Comparison of ENCODE assay signal across 21 cellular contexts in genomic region chr5:154365823-154366222, GRCh38.
A peak's percentile ranks its signal among the peaks of the same experiment; 100 is the strongest.
DNase-seq lines count a peak whose midpoint lies in the region; ATAC-seq and TF ChIP-seq lines count a peak whose summit lies in the region.
"Had no signal": no experiment of that assay in that cellular context is flagged by ENCODE, and none has a peak within 500 bp of the region (broad histone marks: within the 10 kb centered on the region; RNA-seq: fewer than 3 reads in every experiment).

No MANE protein-coding gene starts in this region.

- H2AFZ ChIP-seq in mammary epithelial cell (ENCODE audit: low read depth, low read length) = peak overlapping the region; percentile 24

- no peaks in the 10 kb centered on the region for H3K9me3 ChIP-seq in mammary epithelial cell (replicated peaks; ENCODE audit: insufficient read depth, low read length)
- H3K9me3 ChIP-seq: gastroesophageal sphincter, prostate gland, upper lobe of right lung had no signal

- TF ChIP-seq CTCF in mammary epithelial cell (conservative IDR thresholded peaks at IDR 0.05 in 1 of 2, IDR thresholded peaks at IDR 0.05 in 1 of 2; ENCODE audit: extremely low read depth in 1 of 2, insufficient read depth in 1 of 2, low read depth in 1 of 2, low read length in 2 of 2) = no peak

- H3K4me1 ChIP-seq in mammary epithelial cell (ENCODE audit: insufficient read depth, low read length) = peaks cover 63% of the 10 kb centered on the region
- H3K4me1 ChIP-seq: prostate gland had no signal

- CTCF ChIA-PET in mammary epithelial cell (lab: Charles Lee; ENCODE audit: low non-redundant PET) = no interaction called here

- peak; percentile 59 for DNase-seq in EH (ENCODE audit: low read depth)
- peak; percentile 42 for DNase-seq in HT1080 (ENCODE audit: low read depth)
- DNase-seq in mammary epithelial cell = peak; percentile 63
- DNase-seq in lung microvascular endothelial cell (ENCODE audit: low read depth in 2 of 2) = peak; percentile 41 to 57
- no peak for DNase-seq in iPS-NIHi11 (ENCODE audit: low spot score)
- DNase-seq: activated CD4-positive, alpha-beta T cell treated with anti-CD3 and anti-CD28 coated beads, Interleukin-2, amount 10 ng/mL, durations not matched to agents 24 days and 14 days; activated CD8-positive, alpha-beta memory T cell treated with anti-CD3 and anti-CD28 coated beads, Interleukin-2, amount 50 U/mL, for 48 hours; activated naive CD4-positive, alpha-beta T cell treated with anti-CD3 and anti-CD28 coated beads for 36 hours; CD4-positive, CD25-positive, alpha-beta regulatory T cell; naive B cell; NCI-H1694; NCI-H524; stimulated activated naive CD8-positive, alpha-beta T cell treated with anti-CD3 and anti-CD28 coated beads, Interleukin-15, Interleukin-2, amounts not matched to agents 100 U/mL and 50 U/mL, for 24 hours; upper lobe of right lung had no signal

- H3K36me3 ChIP-seq in mammary epithelial cell (ENCODE audit: insufficient read depth, low read length) = no peaks in the 10 kb centered on the region
- H3K36me3 ChIP-seq: cardiac muscle cell, gastroesophageal sphincter, prostate gland had no signal

- intact Hi-C loops in mammary epithelial cell (cut with micrococcal nuclease) = no loop called here

- no peaks in the 10 kb centered on the region for H3K79me2 ChIP-seq in mammary epithelial cell (ENCODE audit: insufficient read depth, low read length)

- H3K4me2 ChIP-seq in mammary epithelial cell (ENCODE audit: insufficient read depth, low read depth, low read length) = peak overlapping the region; percentile 50

- H3K9ac ChIP-seq in mammary epithelial cell (ENCODE audit: insufficient read depth, low read length) = no peak overlapping the region

- 5% methylated on average over 1 of the region's 1 CpG for WGBS in mammary epithelial cell (ENCODE audit: low coverage, missing lambda C conversion rate)

- no TSS peak for BruUV-seq in mammary epithelial cell (replicated peaks; lab: Mats Ljungman, UMichigan)

- ATAC-seq in HG02571 (IDR thresholded peaks at IDR 0.05; ENCODE audit: unreplicated experiment) = no peak
- no peak for ATAC-seq in HG03097 (IDR thresholded peaks at IDR 0.05; ENCODE audit: low FRiP score, unreplicated experiment)
- no peak for ATAC-seq in GM21381 (IDR thresholded peaks at IDR 0.05; ENCODE audit: unreplicated experiment)
- ATAC-seq: gastroesophageal sphincter; stimulated activated naive CD8-positive, alpha-beta T cell treated with anti-CD3 and anti-CD28 coated beads, Interleukin-15, Interleukin-2, amounts not matched to agents 100 U/mL and 50 U/mL, for 24 hours; upper lobe of right lung had no signal

- in situ Hi-C loops in mammary epithelial cell (cut with MboI; ENCODE audit: low sequenced_read_pairs in 2 of 2) = no loop called here

- peak overlapping the region; percentile 84 for H3K27ac ChIP-seq in mammary epithelial cell (ENCODE audit: insufficient read depth, low read depth, low read length)
- H3K27ac ChIP-seq: cardiac muscle cell, HL-60, prostate gland, upper lobe of right lung had no signal

- H3K4me3 ChIP-seq in mammary epithelial cell (replicated peaks in 1 of 3; ENCODE audit: insufficient read depth in 1 of 3, low read depth in 2 of 3, low read length in 3 of 3) = no peak overlapping the region
- H3K4me3 ChIP-seq: cardiac muscle cell, gastroesophageal sphincter, prostate gland, upper lobe of right lung had no signal

- dilution Hi-C loops in mammary epithelial cell (cut with HindIII; ENCODE audit: low sequenced_read_pairs) = no loop called here

- H4K20me1 ChIP-seq in mammary epithelial cell (ENCODE audit: insufficient read depth, low read length) = no peaks in the 10 kb centered on the region

- H3K27me3 ChIP-seq in mammary epithelial cell (ENCODE audit: insufficient read depth, low read length) = no peaks in the 10 kb centered on the region
- H3K27me3 ChIP-seq: cardiac muscle cell, gastroesophageal sphincter, upper lobe of right lung had no signal
